ENCODE assay signal across 8 cellular contexts in genomic region chr10:80536361-80536835, GRCh38. TPM values are rescaled to one million over a fixed set of nuclear protein-coding genes. Genes with fewer than 3 reads are reported as not detected.
DNase-seq lines count a peak whose midpoint lies in the region; ATAC-seq, FAIRE-seq and TF ChIP-seq lines count a peak whose summit lies in the region.

No MANE protein-coding gene starts in this region.

- no peak for TF ChIP-seq EP300 in HepG2 (IDR thresholded peaks at IDR 0.05; ENCODE audit: low read depth in 2 of 2, low read length in 2 of 2)
- no peak for TF ChIP-seq EP300 in HepG2 (CRISPR knock-in tag; IDR thresholded peaks at IDR 0.05; ENCODE audit: borderline replicate concordance)

- no peak overlapping the region for H3K4me2 ChIP-seq in HepG2 (ENCODE audit: low read depth, low read length)

- no peak for FAIRE-seq in HepG2 (lab: Jason Lieb, UNC)

- TF ChIP-seq POLR2A in HepG2 (IDR thresholded peaks at IDR 0.05; ENCODE audit: insufficient read depth in 1 of 2, low read depth in 2 of 2, low read length in 2 of 2), result no peak

- no peak overlapping the region for H2AFZ ChIP-seq in HepG2 (ENCODE audit: low read length)

- CTCF ChIA-PET in HepG2 (lab: Yijun Ruan, JAX; ENCODE audit: low intra/inter-chr PET ratio, low total read pairs), result no interaction called here

- ATAC-seq in HepG2 (no peak; the same call in 2 of the 3 replicates), mucosa of descending colon (no peak)
- ATAC-seq in central memory CD8-positive, alpha-beta T cell (replicated peaks; ENCODE audit: extremely low read depth, poor library complexity, severe bottlenecking), result no peak

- H3K79me2 ChIP-seq in HepG2 (ENCODE audit: insufficient read depth, low read length), result no peaks in the 10 kb centered on the region

- DNase-seq in HepG2 (ENCODE audit: low spot score), result no peak
- DNase-seq in central memory CD8-positive, alpha-beta T cell (ENCODE audit: low spot score in 2 of 2), result no peak
- no peak for DNase-seq in mucosa of descending colon
- DNase-seq in NCI-H526 (lab: John Stamatoyannopoulos, UW), result no peak
- no peak for DNase-seq in DMS 273 treated with DMSO at 0.1 percent for 48 hours (lab: John Stamatoyannopoulos, UW)
- no peak for DNase-seq in NCI-H345 (lab: John Stamatoyannopoulos, UW)

- peak overlapping the region; percentile 83 for H3K4me3 Mint-ChIP-seq in central memory CD8-positive, alpha-beta T cell

- TF ChIP-seq RAD21 in liver (IDR thresholded peaks at IDR 0.05) (no peak), HepG2 (CRISPR knock-in tag; IDR thresholded peaks at IDR 0.05) (no peak)

- H3K9me3 ChIP-seq in liver (ENCODE audit: control insufficient read depth in 4 of 4, low read length in 3 of 4), result no peaks in the 10 kb centered on the region
- no peaks in the 10 kb centered on the region for H3K9me3 ChIP-seq in HepG2 (ENCODE audit: low read length)
- no peaks in the 10 kb centered on the region for H3K9me3 ChIP-seq in mucosa of descending colon

- H3K4me3 ChIP-seq in liver (ENCODE audit: low read depth in 1 of 3, low read length in 3 of 3), result peak overlapping the region; percentile 51 to 66 (median 52)
- H3K4me3 ChIP-seq in HepG2 (replicated peaks in 1 of 3; ENCODE audit: insufficient read depth in 1 of 3, low read depth in 2 of 3, low read length in 3 of 3), result no peak overlapping the region
- peak overlapping the region; percentile 19 for H3K4me3 ChIP-seq in mucosa of descending colon
- peak overlapping the region; percentile 33 for H3K4me3 ChIP-seq in urinary bladder (ENCODE audit: low read depth, low read length)

- POLR2A ChIA-PET in HepG2 (lab: Yijun Ruan, JAX), result no interaction called here

- peaks cover 14% of the 10 kb centered on the region for H3K36me3 Mint-ChIP-seq in central memory CD8-positive, alpha-beta T cell (ENCODE audit: insufficient read depth)

- H3K27me3 ChIP-seq in liver (ENCODE audit: control insufficient read depth in 4 of 4, insufficient read depth in 4 of 4, low read length in 3 of 4) (no peaks in the 10 kb centered on the region), HepG2 (ENCODE audit: control insufficient read depth in 1 of 2, insufficient read depth in 2 of 2, low read length in 2 of 2) (peaks cover 3 to 19% of the 10 kb centered on the region in 2 experiments; a peak in 3 of 5 replicates)

- in situ Hi-C loops in HepG2 (cut with HindIII; ENCODE audit: extremely low pct_ligation_motif_present, low pct_unique_long_range_greater_than_20kb), result no loop called here

- peak overlapping the region; percentile 74 to 82 for H3K27ac ChIP-seq in liver (ENCODE audit: low read depth in 1 of 2, low read length in 2 of 2)
- no peak overlapping the region for H3K27ac ChIP-seq in HepG2 (ENCODE audit: extremely low read length, insufficient read depth, low read length)
- H3K27ac ChIP-seq in urinary bladder (ENCODE audit: low read depth), result no peak overlapping the region

- H3K4me1 Mint-ChIP-seq in central memory CD8-positive, alpha-beta T cell, result peaks cover 41% of the 10 kb centered on the region

- H3K27me3 Mint-ChIP-seq in central memory CD8-positive, alpha-beta T cell, result no peaks in the 10 kb centered on the region

- H3K9me3 Mint-ChIP-seq in central memory CD8-positive, alpha-beta T cell, result no peaks in the 10 kb centered on the region

- H3K4me1 ChIP-seq in liver (ENCODE audit: control insufficient read depth in 4 of 4, insufficient read depth in 4 of 4, low read length in 3 of 4), result peaks cover 0 to 10% (median 6%) of the 10 kb centered on the region in 4 donors
- H3K4me1 ChIP-seq in HepG2 (ENCODE audit: insufficient read depth, low read length), result no peaks in the 10 kb centered on the region
- H3K4me1 ChIP-seq in mucosa of descending colon (ENCODE audit: low read depth), result peaks cover 2% of the 10 kb centered on the region
- no peaks in the 10 kb centered on the region for H3K4me1 ChIP-seq in urinary bladder (ENCODE audit: insufficient read depth)

- WGBS in liver, result 76% methylated on average over 17 of the region's 17 CpGs
- 74% methylated on average over 15 of the region's 17 CpGs for WGBS in HepG2 (ENCODE audit: low lambda C conversion rate)
- 85% methylated on average over 17 of the region's 17 CpGs for WGBS in urinary bladder

- TF ChIP-seq CTCF in liver (IDR thresholded peaks at IDR 0.05; ENCODE audit: low read depth, low read length, missing input control) (no peak), HepG2 (CRISPR knock-in tag; IDR thresholded peaks at IDR 0.05) (no peak), mucosa of descending colon (IDR thresholded peaks at IDR 0.05) (no peak)

- H3K36me3 ChIP-seq in liver (ENCODE audit: control insufficient read depth in 4 of 4, insufficient read depth in 3 of 4, low read depth in 1 of 4, low read length in 3 of 4), result no peaks in the 10 kb centered on the region
- H3K36me3 ChIP-seq in HepG2 (replicated peaks in 1 of 2; ENCODE audit: control insufficient read depth in 1 of 2, insufficient read depth in 2 of 2, low read length in 2 of 2), result no peaks in the 10 kb centered on the region
- no peaks in the 10 kb centered on the region for H3K36me3 ChIP-seq in mucosa of descending colon (ENCODE audit: low read depth)
- no peaks in the 10 kb centered on the region for H3K36me3 ChIP-seq in urinary bladder (ENCODE audit: insufficient read depth)

- H3K27ac Mint-ChIP-seq in central memory CD8-positive, alpha-beta T cell (ENCODE audit: low read depth), result peak overlapping the region; percentile 93

- H4K20me1 ChIP-seq in HepG2 (ENCODE audit: insufficient read depth, low read length), result no peaks in the 10 kb centered on the region

- H3K9ac ChIP-seq in liver (ENCODE audit: low read depth in 1 of 2, low read length in 2 of 2), result peak overlapping the region in 1 of 2 donors; percentile 44
- H3K9ac ChIP-seq in HepG2 (ENCODE audit: insufficient read depth, low read depth, low read length), result no peak overlapping the region

- no TSS peak for BruUV-seq in HepG2 (replicated peaks; lab: Mats Ljungman, UMichigan)

- intact Hi-C loops in HepG2 (cut with micrococcal nuclease; ENCODE audit: unreplicated experiment), result loop anchor here (10.0 kb wide), 1 partner anchor 152 kb away; no protein-coding TSS in a partner anchor
- intact Hi-C loops in mucosa of descending colon (cut with DNase I, micrococcal nuclease), result no loop called here

TF ChIP-seq in liver, 16 proteins besides CTCF, POLR2A, EP300 and RAD21 (continues in another document):
- TF ChIP-seq MAX (IDR thresholded peaks at IDR 0.05), result no peak
- TF ChIP-seq JUND (IDR thresholded peaks at IDR 0.05), result no peak
- no peak for TF ChIP-seq YY1 (IDR thresholded peaks at IDR 0.05)
- no peak for TF ChIP-seq HNF4A (conservative IDR thresholded peaks at IDR 0.05)
- TF ChIP-seq RXRA (IDR thresholded peaks at IDR 0.05), result no peak

TF ChIP-seq in HepG2, 621 proteins besides CTCF, POLR2A, EP300 and RAD21 (continues in another document):
- TF ChIP-seq ZNF124 (CRISPR knock-in tag; IDR thresholded peaks at IDR 0.05), result no peak
- no peak for TF ChIP-seq TCF7 (IDR thresholded peaks at IDR 0.05; ENCODE audit: low read depth)
- no peak for TF ChIP-seq STAG1 (CRISPR knock-in tag; IDR thresholded peaks at IDR 0.05)
- no peak for TF ChIP-seq PHF21A (CRISPR knock-in tag; IDR thresholded peaks at IDR 0.05)
- no peak for TF ChIP-seq POLR2AphosphoS2 (IDR thresholded peaks at IDR 0.05; ENCODE audit: low read depth, low read length)
- no peak for TF ChIP-seq CENPT (CRISPR knock-in tag; IDR thresholded peaks at IDR 0.05; ENCODE audit: low read depth)
- no peak for TF ChIP-seq YEATS4 (CRISPR knock-in tag; IDR thresholded peaks at IDR 0.05; ENCODE audit: borderline replicate concordance)
- no peak for TF ChIP-seq TRIM22 (IDR thresholded peaks at IDR 0.05)
- no peak for TF ChIP-seq IKZF1 (IDR thresholded peaks at IDR 0.05)
- no peak for TF ChIP-seq ZNF841 (CRISPR knock-in tag; IDR thresholded peaks at IDR 0.05; ENCODE audit: borderline replicate concordance)
- TF ChIP-seq MAZ (IDR thresholded peaks at IDR 0.05; ENCODE audit: borderline replicate concordance, low read depth, low read length), result no peak
- TF ChIP-seq MAZ (CRISPR knock-in tag; IDR thresholded peaks at IDR 0.05; ENCODE audit: low read depth), result no peak

RNA-seq across cellular contexts. Expression of gene SH2D4B, which starts 1.3 kb away (rescaled TPM):
- total RNA-seq in liver (under 1 TPM in 1 of 2 donors, not detected in 1; 0.19 TPM), HepG2 (2016; rRNA removed; fragmentation: Illumina TruSeq; extraction: Trizol) (not detected in 2 replicates), mucosa of descending colon (not detected), urinary bladder (0.16 TPM)
- polyA plus RNA-seq in liver (not detected), HepG2 (2011; rRNA removed) (not detected in 2 replicates), urinary bladder (not detected)
- total RNA-seq in HepG2 (2016; cell fraction: cytosol; rRNA removed; fragmentation: Illumina TruSeq; extraction: Trizol; ENCODE audit: low read depth), result 0.09 TPM in 1 of 2 replicates, not detected in the other
- total RNA-seq in HepG2 (2016; cell fraction: insoluble cytoplasmic fraction; rRNA removed; fragmentation: Illumina TruSeq; extraction: Trizol), result not detected in 2 replicates
- not detected in 2 replicates for total RNA-seq in HepG2 (2016; cell fraction: membrane; rRNA removed; fragmentation: Illumina TruSeq; extraction: Trizol)
- 0.09 TPM in 1 of 2 replicates, not detected in the other for total RNA-seq in HepG2 (2016; cell fraction: nucleus; rRNA removed; fragmentation: Illumina TruSeq; extraction: Trizol)
- polyA plus RNA-seq in HepG2 (2011; cell fraction: cytosol; rRNA removed), result not detected in 2 replicates
- polyA plus RNA-seq in HepG2 (2011; cell fraction: nucleus; rRNA removed), result 0.03 TPM in 1 of 2 replicates, not detected in the other
- not detected in 2 replicates for polyA plus RNA-seq in HepG2 (2012)
- not detected in 2 replicates for polyA plus RNA-seq in HepG2 (2016; cell fraction: cytosol; fragmentation: Illumina TruSeq; extraction: Trizol; ENCODE audit: low read depth)
- polyA plus RNA-seq in HepG2 (2016; cell fraction: insoluble cytoplasmic fraction; fragmentation: Illumina TruSeq; extraction: Trizol; ENCODE audit: low read depth), result not detected in 2 replicates
- not detected in 2 replicates for polyA plus RNA-seq in HepG2 (2016; cell fraction: membrane; fragmentation: Illumina TruSeq; extraction: Trizol; ENCODE audit: low read depth)
- not detected in 2 replicates for polyA plus RNA-seq in HepG2 (2016; cell fraction: nucleus; fragmentation: Illumina TruSeq; extraction: Trizol; ENCODE audit: insufficient read depth, low read depth)
- polyA minus RNA-seq in HepG2 (2011; rRNA and poly(A)+ RNA removed; ENCODE audit: low replicate concordance), result 0.04 and 0.12 TPM in 2 replicates
- polyA minus RNA-seq in HepG2 (2011; cell fraction: cytosol; rRNA and poly(A)+ RNA removed), result not detected in 2 replicates
- polyA minus RNA-seq in HepG2 (2011; cell fraction: nucleus; rRNA and poly(A)+ RNA removed), result not detected in 2 replicates

Comparison
In these comparisons a context has a peak if more than half of its experiments do, and no peak if none do; other contexts are left out.
1. H3K27ac ChIP-seq: peak in liver (2 of 2); none in HepG2 (single experiment) and urinary bladder (single experiment).
2. H3K4me3 ChIP-seq: peak in liver (3 of 3), mucosa of descending colon (single experiment) and urinary bladder (single experiment); none in HepG2 (0 of 3).